8 cellular contexts compared by ENCODE assay signal in genomic region chr17:56832446-56832845, GRCh38. TPM values are rescaled to one million over a fixed set of nuclear protein-coding genes. Genes with fewer than 3 reads are reported as not detected.
DNase-seq lines count a peak whose midpoint lies in the region; ATAC-seq, FAIRE-seq and TF ChIP-seq lines count a peak whose summit lies in the region.

No MANE protein-coding gene starts in this region.

- TF ChIP-seq CTCF in cardiac muscle cell (IDR thresholded peaks at IDR 0.05; ENCODE audit: low read depth, low read length) (no peak), HepG2 (CRISPR knock-in tag; IDR thresholded peaks at IDR 0.05) (no peak), upper lobe of right lung (IDR thresholded peaks at IDR 0.05) (no peak)

- peak overlapping the region; percentile 57 for H3K27ac Mint-ChIP-seq in activated T-helper 2 cell treated with anti-CD3 and anti-CD28 coated beads, Interferon-gamma antibody, Interleukin-2, Interleukin-4, amounts not matched to agents 10 μg/mL and 5 μg/mL and 100 μg/mL, durations not matched to agents 14 hours and 24 hours and 36 hours

- CTCF ChIA-PET in HepG2 (lab: Yijun Ruan, JAX; ENCODE audit: low intra/inter-chr PET ratio, low total read pairs) = no interaction called here

- DNase-seq in cardiac muscle cell (ENCODE audit: low read depth in 1 of 2, low spot score in 1 of 2) (no peak), Right ventricle myocardium inferior (ENCODE audit: missing footprints) (no peak), HepG2 (ENCODE audit: low spot score) (peak; percentile 33), upper lobe of right lung (no peak), DMS79 (lab: John Stamatoyannopoulos, UW) (no peak), aorta (no peak)
- no peak for DNase-seq in activated T-helper 2 cell treated with anti-CD3 and anti-CD28 coated beads, Interferon-gamma antibody, Interleukin-2, Interleukin-4, amounts not matched to agents 10 μg/mL and 5 μg/mL and 100 μg/mL, durations not matched to agents 14 hours and 24 hours and 36 hours (ENCODE audit: low spot score)

- no peaks in the 10 kb centered on the region for H4K20me1 ChIP-seq in HepG2 (ENCODE audit: insufficient read depth, low read length)

- no peak for TF ChIP-seq EP300 in HepG2 (IDR thresholded peaks at IDR 0.05; ENCODE audit: low read depth in 2 of 2, low read length in 2 of 2)
- no peak for TF ChIP-seq EP300 in HepG2 (CRISPR knock-in tag; IDR thresholded peaks at IDR 0.05; ENCODE audit: borderline replicate concordance)

- no peaks in the 10 kb centered on the region for H3K27me3 Mint-ChIP-seq in activated T-helper 2 cell treated with anti-CD3 and anti-CD28 coated beads, Interferon-gamma antibody, Interleukin-2, Interleukin-4, amounts not matched to agents 10 μg/mL and 5 μg/mL and 100 μg/mL, durations not matched to agents 14 hours and 24 hours and 36 hours (ENCODE audit: low read depth)

- H3K36me3 ChIP-seq in cardiac muscle cell (no peaks in the 10 kb centered on the region), HepG2 (replicated peaks in 1 of 2; ENCODE audit: control insufficient read depth in 1 of 2, insufficient read depth in 2 of 2, low read length in 2 of 2) (no peaks in the 10 kb centered on the region), upper lobe of right lung (no peaks in the 10 kb centered on the region), aorta (ENCODE audit: control insufficient read depth in 1 of 2, insufficient read depth in 2 of 2, low read length in 1 of 2) (no peaks in the 10 kb centered on the region)

- H3K4me1 ChIP-seq in cardiac muscle cell (ENCODE audit: low read depth) (peaks cover 5% of the 10 kb centered on the region), HepG2 (ENCODE audit: insufficient read depth, low read length) (peaks cover 51% of the 10 kb centered on the region), upper lobe of right lung (peaks cover 18% of the 10 kb centered on the region), aorta (ENCODE audit: control insufficient read depth in 1 of 2, insufficient read depth in 2 of 2, low read length in 2 of 2) (no peaks in the 10 kb centered on the region)

- H3K9me3 Mint-ChIP-seq in activated T-helper 2 cell treated with anti-CD3 and anti-CD28 coated beads, Interferon-gamma antibody, Interleukin-2, Interleukin-4, amounts not matched to agents 10 μg/mL and 5 μg/mL and 100 μg/mL, durations not matched to agents 14 hours and 24 hours and 36 hours = no peaks in the 10 kb centered on the region

- peaks cover 17% of the 10 kb centered on the region for H3K27me3 ChIP-seq in cardiac muscle cell
- no peaks in the 10 kb centered on the region; a peak in 1 of 5 replicates for H3K27me3 ChIP-seq in HepG2 (ENCODE audit: control insufficient read depth in 1 of 2, insufficient read depth in 2 of 2, low read length in 2 of 2)
- no peaks in the 10 kb centered on the region for H3K27me3 ChIP-seq in upper lobe of right lung
- no peaks in the 10 kb centered on the region for H3K27me3 ChIP-seq in aorta (ENCODE audit: control insufficient read depth in 1 of 2, insufficient read depth in 2 of 2, low read length in 1 of 2)

- H3K36me3 Mint-ChIP-seq in activated T-helper 2 cell treated with anti-CD3 and anti-CD28 coated beads, Interferon-gamma antibody, Interleukin-2, Interleukin-4, amounts not matched to agents 10 μg/mL and 5 μg/mL and 100 μg/mL, durations not matched to agents 14 hours and 24 hours and 36 hours (ENCODE audit: low read depth) = peaks cover 39% of the 10 kb centered on the region

- no peak overlapping the region for H2AFZ ChIP-seq in HepG2 (ENCODE audit: low read length)

- 0 out of 2 replicates have a peak overlapping the region, but pooled peaks have one; percentile 65 for H3K9ac ChIP-seq in HepG2 (ENCODE audit: insufficient read depth, low read depth, low read length)

- intact Hi-C loops in Right ventricle myocardium inferior (cut with DNase I) (no loop called here), HepG2 (cut with micrococcal nuclease; ENCODE audit: unreplicated experiment) (no loop called here), upper lobe of right lung (cut with DNase I) (no loop called here), aorta (cut with DNase I) (loop anchor here (5.0 to 10.0 kb wide), 2 partner anchors 80 to 282 kb away; partner anchors contain the start of gene TRIM25 (in 2 of the 2))
- intact Hi-C loops in activated T-helper 2 cell treated with anti-CD3 and anti-CD28 coated beads, Interferon-gamma antibody, Interleukin-2, Interleukin-4, amounts not matched to agents 10 μg/mL and 5 μg/mL and 100 μg/mL, durations not matched to agents 14 hours and 24 hours and 36 hours (cut with micrococcal nuclease) = loop anchor here (5.0 kb wide), 2 partner anchors 45 to 130 kb away; partner anchors contain the start of gene COIL

- H3K27ac ChIP-seq in cardiac muscle cell (no peak overlapping the region), HepG2 (ENCODE audit: extremely low read length, insufficient read depth, low read length) (no peak overlapping the region), upper lobe of right lung (no peak overlapping the region), aorta (ENCODE audit: low read depth in 1 of 2, low read length in 2 of 2) (no peak overlapping the region)

- TF ChIP-seq POLR2A in HepG2 (IDR thresholded peaks at IDR 0.05; ENCODE audit: insufficient read depth in 1 of 2, low read depth in 2 of 2, low read length in 2 of 2) = no peak

- peaks cover 30% of the 10 kb centered on the region for H3K4me1 Mint-ChIP-seq in activated T-helper 2 cell treated with anti-CD3 and anti-CD28 coated beads, Interferon-gamma antibody, Interleukin-2, Interleukin-4, amounts not matched to agents 10 μg/mL and 5 μg/mL and 100 μg/mL, durations not matched to agents 14 hours and 24 hours and 36 hours (ENCODE audit: low read depth)

- peak; percentile 79 for FAIRE-seq in HepG2 (lab: Jason Lieb, UNC)

- 23% methylated on average over 4 of the region's 4 CpGs for WGBS in HepG2 (ENCODE audit: low lambda C conversion rate)
- WGBS in aorta, 2 donors = 81 to 83% methylated on average over 4 of the region's 4 CpGs

- in situ Hi-C loops in HepG2 (cut with HindIII; ENCODE audit: extremely low pct_ligation_motif_present, low pct_unique_long_range_greater_than_20kb) = no loop called here

- no peak for TF ChIP-seq RAD21 in HepG2 (CRISPR knock-in tag; IDR thresholded peaks at IDR 0.05)

- POLR2A ChIA-PET in HepG2 (lab: Yijun Ruan, JAX) = interaction anchor here (1.3 kb wide), 1 partner anchor 82 kb away, joined by 3 read pairs; the partner anchor contains the start of gene TRIM25

- H3K9me3 ChIP-seq in cardiac muscle cell (ENCODE audit: low read depth) (no peaks in the 10 kb centered on the region), HepG2 (ENCODE audit: low read length) (no peaks in the 10 kb centered on the region), upper lobe of right lung (no peaks in the 10 kb centered on the region), aorta (ENCODE audit: control insufficient read depth, low read length) (no peaks in the 10 kb centered on the region)

- peak overlapping the region; percentile 94 for H3K4me3 Mint-ChIP-seq in activated T-helper 2 cell treated with anti-CD3 and anti-CD28 coated beads, Interferon-gamma antibody, Interleukin-2, Interleukin-4, amounts not matched to agents 10 μg/mL and 5 μg/mL and 100 μg/mL, durations not matched to agents 14 hours and 24 hours and 36 hours (ENCODE audit: low read depth)

- no peak for ATAC-seq in Right ventricle myocardium inferior
- no peak for ATAC-seq in HepG2
- no peak for ATAC-seq in upper lobe of right lung
- no peak for ATAC-seq in GM21619 (IDR thresholded peaks at IDR 0.05; ENCODE audit: unreplicated experiment)
- no peak for ATAC-seq in aorta (ENCODE audit: low FRiP score)

- peak overlapping the region; percentile 70 for H3K4me3 ChIP-seq in cardiac muscle cell
- peak overlapping the region; percentile 57 to 86 (median 75); a peak in 4 of 6 replicates for H3K4me3 ChIP-seq in HepG2 (replicated peaks in 1 of 3; ENCODE audit: insufficient read depth in 1 of 3, low read depth in 2 of 3, low read length in 3 of 3)
- H3K4me3 ChIP-seq in upper lobe of right lung = peak overlapping the region; percentile 81
- H3K4me3 ChIP-seq in aorta (ENCODE audit: low read length in 2 of 2) = no peak overlapping the region

- no TSS peak for BruUV-seq in HepG2 (replicated peaks; lab: Mats Ljungman, UMichigan)

- no peaks in the 10 kb centered on the region for H3K79me2 ChIP-seq in HepG2 (ENCODE audit: insufficient read depth, low read length)

- peak overlapping the region; percentile 96 for H3K4me2 ChIP-seq in HepG2 (ENCODE audit: low read depth, low read length)

RNA-seq across cellular contexts. Expression of gene C17orf67, which starts 1.3 kb away (rescaled TPM):
- total RNA-seq in cardiac muscle cell = 0.32 and 0.74 TPM in 2 replicates
- 1.9 and 2.6 TPM in 2 replicates for polyA plus RNA-seq in cardiac muscle cell
- total RNA-seq in Right ventricle myocardium inferior = 1.1 TPM
- 3.7 and 4.2 TPM in 2 replicates for total RNA-seq in activated T-helper 2 cell treated with anti-CD3 and anti-CD28 coated beads, Interferon-gamma antibody, Interleukin-2, Interleukin-4, amounts not matched to agents 10 μg/mL and 5 μg/mL and 100 μg/mL, durations not matched to agents 14 hours and 24 hours and 36 hours
- 0.62 and 0.86 TPM in 2 replicates for total RNA-seq in HepG2 (2016; rRNA removed; fragmentation: Illumina TruSeq; extraction: Trizol)
- 0.62 and 0.71 TPM in 2 replicates for total RNA-seq in HepG2 (2016; cell fraction: cytosol; rRNA removed; fragmentation: Illumina TruSeq; extraction: Trizol; ENCODE audit: low read depth)
- total RNA-seq in HepG2 (2016; cell fraction: insoluble cytoplasmic fraction; rRNA removed; fragmentation: Illumina TruSeq; extraction: Trizol) = 0.86 and 1.00 TPM in 2 replicates
- 1.1 and 1.2 TPM in 2 replicates for total RNA-seq in HepG2 (2016; cell fraction: membrane; rRNA removed; fragmentation: Illumina TruSeq; extraction: Trizol)
- total RNA-seq in HepG2 (2016; cell fraction: nucleus; rRNA removed; fragmentation: Illumina TruSeq; extraction: Trizol) = 0.47 and 0.68 TPM in 2 replicates
- 0.35 and 0.41 TPM in 2 replicates for polyA plus RNA-seq in HepG2 (2011; rRNA removed)
- 0.13 and 0.24 TPM in 2 replicates for polyA plus RNA-seq in HepG2 (2011; cell fraction: cytosol; rRNA removed)
- 0.37 and 0.81 TPM in 2 replicates for polyA plus RNA-seq in HepG2 (2011; cell fraction: nucleus; rRNA removed)
- 0.44 and 0.50 TPM in 2 replicates for polyA plus RNA-seq in HepG2 (2012)
- 0.77 and 0.84 TPM in 2 replicates for polyA plus RNA-seq in HepG2 (2016; cell fraction: cytosol; fragmentation: Illumina TruSeq; extraction: Trizol; ENCODE audit: low read depth)
- 0.55 and 0.73 TPM in 2 replicates for polyA plus RNA-seq in HepG2 (2016; cell fraction: insoluble cytoplasmic fraction; fragmentation: Illumina TruSeq; extraction: Trizol; ENCODE audit: low read depth)
- polyA plus RNA-seq in HepG2 (2016; cell fraction: membrane; fragmentation: Illumina TruSeq; extraction: Trizol; ENCODE audit: low read depth) = 0.72 and 1.00 TPM in 2 replicates
- polyA plus RNA-seq in HepG2 (2016; cell fraction: nucleus; fragmentation: Illumina TruSeq; extraction: Trizol; ENCODE audit: insufficient read depth, low read depth) = 0.29 and 0.92 TPM in 2 replicates
- polyA minus RNA-seq in HepG2 (2011; rRNA and poly(A)+ RNA removed; ENCODE audit: low replicate concordance) = 0.06 and 3.9 TPM in 2 replicates
- 0.40 and 0.53 TPM in 2 replicates for polyA minus RNA-seq in HepG2 (2011; cell fraction: cytosol; rRNA and poly(A)+ RNA removed)
- not detected in 2 replicates for polyA minus RNA-seq in HepG2 (2011; cell fraction: nucleus; rRNA and poly(A)+ RNA removed)
- 3.8 TPM for total RNA-seq in upper lobe of right lung
- 1 to 10 TPM; 3.3 to 5.0 TPM for total RNA-seq in aorta
- 1 to 10 TPM; 1.3 to 3.8 TPM for polyA plus RNA-seq in aorta

RNA-seq across cellular contexts. Expression of gene DGKE, which starts 1.5 kb away (rescaled TPM):
- total RNA-seq in cardiac muscle cell = 6.3 and 6.4 TPM in 2 replicates
- polyA plus RNA-seq in cardiac muscle cell = 5.0 and 7.3 TPM in 2 replicates
- total RNA-seq in Right ventricle myocardium inferior = 3.0 TPM
- total RNA-seq in activated T-helper 2 cell treated with anti-CD3 and anti-CD28 coated beads, Interferon-gamma antibody, Interleukin-2, Interleukin-4, amounts not matched to agents 10 μg/mL and 5 μg/mL and 100 μg/mL, durations not matched to agents 14 hours and 24 hours and 36 hours = 26.5 and 28.9 TPM in 2 replicates
- 3.2 and 5.3 TPM in 2 replicates for total RNA-seq in HepG2 (2016; rRNA removed; fragmentation: Illumina TruSeq; extraction: Trizol)
- 4.6 and 5.3 TPM in 2 replicates for total RNA-seq in HepG2 (2016; cell fraction: cytosol; rRNA removed; fragmentation: Illumina TruSeq; extraction: Trizol; ENCODE audit: low read depth)
- 2.3 and 6.0 TPM in 2 replicates for total RNA-seq in HepG2 (2016; cell fraction: insoluble cytoplasmic fraction; rRNA removed; fragmentation: Illumina TruSeq; extraction: Trizol)
- total RNA-seq in HepG2 (2016; cell fraction: membrane; rRNA removed; fragmentation: Illumina TruSeq; extraction: Trizol) = 2.1 and 2.6 TPM in 2 replicates
- total RNA-seq in HepG2 (2016; cell fraction: nucleus; rRNA removed; fragmentation: Illumina TruSeq; extraction: Trizol) = 16.7 and 17.4 TPM in 2 replicates
- polyA plus RNA-seq in HepG2 (2011; rRNA removed) = 3.2 and 3.3 TPM in 2 replicates
- 0.70 and 0.79 TPM in 2 replicates for polyA plus RNA-seq in HepG2 (2011; cell fraction: cytosol; rRNA removed)
- polyA plus RNA-seq in HepG2 (2011; cell fraction: nucleus; rRNA removed) = 16.9 and 20.1 TPM in 2 replicates
- polyA plus RNA-seq in HepG2 (2012) = 2.8 and 3.1 TPM in 2 replicates
- 0.44 and 0.50 TPM in 2 replicates for polyA plus RNA-seq in HepG2 (2016; cell fraction: cytosol; fragmentation: Illumina TruSeq; extraction: Trizol; ENCODE audit: low read depth)
- 1.8 and 2.1 TPM in 2 replicates for polyA plus RNA-seq in HepG2 (2016; cell fraction: insoluble cytoplasmic fraction; fragmentation: Illumina TruSeq; extraction: Trizol; ENCODE audit: low read depth)
- polyA plus RNA-seq in HepG2 (2016; cell fraction: membrane; fragmentation: Illumina TruSeq; extraction: Trizol; ENCODE audit: low read depth) = 0.84 and 1.6 TPM in 2 replicates
- 16.9 and 18.5 TPM in 2 replicates for polyA plus RNA-seq in HepG2 (2016; cell fraction: nucleus; fragmentation: Illumina TruSeq; extraction: Trizol; ENCODE audit: insufficient read depth, low read depth)
- 6.0 and 7.6 TPM in 2 replicates for polyA minus RNA-seq in HepG2 (2011; rRNA and poly(A)+ RNA removed; ENCODE audit: low replicate concordance)
- polyA minus RNA-seq in HepG2 (2011; cell fraction: cytosol; rRNA and poly(A)+ RNA removed) = 1.6 and 3.0 TPM in 2 replicates
- 17.4 and 18.2 TPM in 2 replicates for polyA minus RNA-seq in HepG2 (2011; cell fraction: nucleus; rRNA and poly(A)+ RNA removed)
- 10.4 TPM for total RNA-seq in upper lobe of right lung
- total RNA-seq in aorta = 10 to 100 TPM in 1 of 2 donors, 1 to 10 TPM in 1; 9.9 to 17.1 TPM
- polyA plus RNA-seq in aorta = 1 to 10 TPM in 1 of 2 donors, under 1 TPM in 1; 0.88 to 3.6 TPM

Comparison
In these comparisons a context has a peak if more than half of its experiments do, and no peak if none do; other contexts are left out.
1. H3K4me3 ChIP-seq: peak in cardiac muscle cell (single experiment), HepG2 (3 of 3) and upper lobe of right lung (single experiment); none in aorta (0 of 2).
2. intact Hi-C loops: an anchor here in activated T-helper 2 cell treated with anti-CD3 and anti-CD28 coated beads, Interferon-gamma antibody, Interleukin-2, Interleukin-4, amounts not matched to agents 10 μg/mL and 5 μg/mL and 100 μg/mL, durations not matched to agents 14 hours and 24 hours and 36 hours (5.0 kb wide) and aorta (5.0 to 10.0 kb wide); none called in Right ventricle myocardium inferior, HepG2 and upper lobe of right lung.